In genomic region chr9:93218671-93219420, GRCh38 we compare ENCODE assay signal across 25 cellular contexts. TPM values are rescaled to one million over a fixed set of nuclear protein-coding genes. Genes with fewer than 3 reads are reported as not detected.
DNase-seq lines count a peak whose midpoint lies in the region; ATAC-seq and TF ChIP-seq lines count a peak whose summit lies in the region.
"Had no signal": no experiment of that assay in that cellular context is flagged by ENCODE, and none has a peak within 500 bp of the region (broad histone marks: within the 10 kb centered on the region; RNA-seq: fewer than 3 reads in every experiment).

No MANE protein-coding gene starts in this region.

- in situ Hi-C loops in transverse colon (cut with MboI; ENCODE audit: low pct_ligation_motif_present in 1 of 4, low pct_unique_long_range_greater_than_20kb in 1 of 4, low sequenced_read_pairs in 3 of 4), result no loop called here

- no peak for ATAC-seq in body of pancreas
- ATAC-seq in left cardiac atrium, result no peak
- ATAC-seq in SK-N-SH treated with all-trans-retinoic acid at 6 μM for 48 hours, result no peak
- ATAC-seq: activated naive CD8-positive, alpha-beta T cell treated with anti-CD3 and anti-CD28 coated beads, Interleukin-2, amount 50 U/mL, for 24 hours; GM12878; left lobe of liver; T-helper 17 cell had no signal

- H3K9me3 Mint-ChIP-seq in neural crest cell, result peaks cover 6% of the 10 kb centered on the region

- DNase-seq in body of pancreas (no peak), left cardiac atrium (peak; percentile 16), neural crest cell (ENCODE audit: low read depth, low spot score) (no peak), transverse colon (no peak), adrenal gland (no peak), NCI-H128 (lab: John Stamatoyannopoulos, UW; ENCODE audit: unreplicated experiment) (no peak)
- DNase-seq: ACHN; activated CD4-positive, alpha-beta memory T cell treated with anti-CD3 and anti-CD28 coated beads for 36 hours; activated naive CD4-positive, alpha-beta T cell; activated naive CD8-positive, alpha-beta T cell treated with anti-CD3 and anti-CD28 coated beads, Interleukin-2, amount 50 U/mL, for 24 hours; brain microvascular endothelial cell; H7; immature natural killer cell; naive B cell; NCI-H1048; NCI-H1694; stimulated activated naive CD4-positive, alpha-beta T cell treated with Interleukin-2 at 50 U/mL for 16 hours had no signal

- H3K36me3 ChIP-seq in body of pancreas (replicated peaks in 1 of 2; ENCODE audit: insufficient read depth in 1 of 2, low read depth in 2 of 2) (no peaks in the 10 kb centered on the region), transverse colon (no peaks in the 10 kb centered on the region), adrenal gland (replicated peaks in 1 of 2) (no peaks in the 10 kb centered on the region)
- H3K36me3 ChIP-seq: brain microvascular endothelial cell, suprapubic skin had no signal

- intact Hi-C loops in body of pancreas (cut with DNase I) (no loop called here), left cardiac atrium (cut with DNase I) (no loop called here), transverse colon (cut with DNase I; ENCODE audit: low total_unique reads) (no loop called here), adrenal gland (cut with DNase I) (loop anchor here in 1 of 2 donors (5.0 kb wide), 1 partner anchor 48 kb away; no protein-coding TSS in a partner anchor)

- no peaks in the 10 kb centered on the region for H3K27me3 Mint-ChIP-seq in neural crest cell (ENCODE audit: low read depth)
- H3K27me3 Mint-ChIP-seq: activated CD4-positive, alpha-beta memory T cell treated with anti-CD3 and anti-CD28 coated beads for 36 hours; activated naive CD8-positive, alpha-beta T cell treated with anti-CD3 and anti-CD28 coated beads, Interleukin-2, amount 50 U/mL, for 24 hours had no signal

- no peak for TF ChIP-seq EP300 in transverse colon (IDR thresholded peaks at IDR 0.05; ENCODE audit: low read depth)

- WGBS in body of pancreas, 2 donors, result 60 to 67% methylated on average over 3 to 11 of the region's 11 CpGs
- WGBS in transverse colon (ENCODE audit: low coverage in 1 of 2), 2 donors, result 60 to 70% methylated on average over 1 to 11 of the region's 11 CpGs
- WGBS in adrenal gland, 4 donors, result 60 to 95% (median 86%) methylated on average over 2 to 11 of the region's 11 CpGs

- H3K4me3 ChIP-seq in body of pancreas (no peak overlapping the region), transverse colon (no peak overlapping the region), adrenal gland (no peak overlapping the region)
- H3K4me3 ChIP-seq: GM12878, suprapubic skin had no signal

- TF ChIP-seq POLR2A in body of pancreas (IDR thresholded peaks at IDR 0.05) (no peak), transverse colon (IDR thresholded peaks at IDR 0.05) (no peak), adrenal gland (IDR thresholded peaks at IDR 0.05) (no peak)

- TF ChIP-seq CTCF in body of pancreas (IDR thresholded peaks at IDR 0.05) (no peak), neural crest cell (conservative IDR thresholded peaks at IDR 0.05) (no peak), transverse colon (IDR thresholded peaks at IDR 0.05) (no peak), adrenal gland (IDR thresholded peaks at IDR 0.05) (no peak)

- H3K36me3 Mint-ChIP-seq in neural crest cell (ENCODE audit: low read depth), result peaks cover 7% of the 10 kb centered on the region

- peak overlapping the region; percentile 70 to 87 (median 77) for H3K27ac ChIP-seq in body of pancreas
- H3K27ac ChIP-seq in transverse colon, result peak overlapping the region; percentile 77 to 84 (median 80)
- no peak overlapping the region for H3K27ac ChIP-seq in adrenal gland
- H3K27ac ChIP-seq: brain microvascular endothelial cell, suprapubic skin had no signal

- no peak overlapping the region for H3K4me3 Mint-ChIP-seq in neural crest cell
- H3K4me3 Mint-ChIP-seq: activated CD4-positive, alpha-beta memory T cell treated with anti-CD3 and anti-CD28 coated beads for 36 hours; activated naive CD8-positive, alpha-beta T cell treated with anti-CD3 and anti-CD28 coated beads, Interleukin-2, amount 50 U/mL, for 24 hours; B cell; immature natural killer cell; naive B cell; T-helper 17 cell had no signal

- no peaks in the 10 kb centered on the region for H3K9me3 ChIP-seq in body of pancreas
- no peaks in the 10 kb centered on the region for H3K9me3 ChIP-seq in transverse colon
- no peaks in the 10 kb centered on the region for H3K9me3 ChIP-seq in adrenal gland (replicated peaks in 1 of 3)

- H3K27me3 ChIP-seq in body of pancreas (no peaks in the 10 kb centered on the region), transverse colon (no peaks in the 10 kb centered on the region), adrenal gland (no peaks in the 10 kb centered on the region)
- H3K27me3 ChIP-seq: brain microvascular endothelial cell, suprapubic skin had no signal

- peak overlapping the region; percentile 57 for H3K27ac Mint-ChIP-seq in neural crest cell (ENCODE audit: unreplicated experiment)
- H3K27ac Mint-ChIP-seq: activated CD4-positive, alpha-beta memory T cell treated with anti-CD3 and anti-CD28 coated beads for 36 hours; activated naive CD8-positive, alpha-beta T cell treated with anti-CD3 and anti-CD28 coated beads, Interleukin-2, amount 50 U/mL, for 24 hours; B cell; immature natural killer cell; T-helper 17 cell had no signal

- peaks cover 50% of the 10 kb centered on the region for H3K4me1 ChIP-seq in body of pancreas
- peaks cover 20 to 45% (median 40%) of the 10 kb centered on the region in 4 donors for H3K4me1 ChIP-seq in transverse colon
- H3K4me1 ChIP-seq in adrenal gland (replicated peaks in 1 of 2), result no peaks in the 10 kb centered on the region

- H3K4me1 Mint-ChIP-seq in neural crest cell, result no peaks in the 10 kb centered on the region
- H3K4me1 Mint-ChIP-seq: activated naive CD8-positive, alpha-beta T cell treated with anti-CD3 and anti-CD28 coated beads, Interleukin-2, amount 50 U/mL, for 24 hours; immature natural killer cell; T-helper 17 cell had no signal

TF ChIP-seq in SK-N-SH treated with all-trans-retinoic acid at 6 μM for 48 hours, 23 proteins besides CTCF, POLR2A, EP300 and RAD21:
- TF ChIP-seq ZNF70 (CRISPR knock-in tag; IDR thresholded peaks at IDR 0.05) (no peak), GLIS3 (CRISPR knock-in tag; IDR thresholded peaks at IDR 0.05) (no peak)

RNA-seq across cellular contexts. Expression of gene WNK2, which starts 34.9 kb away (rescaled TPM):
- total RNA-seq in body of pancreas, result 100 to 1,000 TPM in 1 of 2 donors, 10 to 100 TPM in 1; 85.4 to 173 TPM
- 100 to 1,000 TPM; 174 to 175 TPM for total RNA-seq in left cardiac atrium
- total RNA-seq in neural crest cell, result 27.8 and 34.3 TPM in 2 replicates
- 100 to 1,000 TPM; 133 to 618 (median 157) TPM for total RNA-seq in transverse colon
- 10 to 100 TPM in 3 of 8 donors, 1 to 10 TPM in 5; 5.5 to 14.9 (median 8.4) TPM for total RNA-seq in adrenal gland
- polyA plus RNA-seq in adrenal gland, result 10 to 100 TPM in 1 of 3 donors, 1 to 10 TPM in 2; 3.3 to 17.6 (median 9.2) TPM
- total RNA-seq: B cell, HT1080, RPMI7951, T-helper 17 cell had no signal
- polyA plus RNA-seq: GM12878, immature natural killer cell had no signal

Comparison
In these comparisons a context has a peak if more than half of its experiments do, and no peak if none do; other contexts are left out.
1. H3K27ac ChIP-seq: peak in body of pancreas (4 of 4) and transverse colon (4 of 4); none in adrenal gland (0 of 5).